ENCODE assay signal across 8 cellular contexts in genomic region chr3:81581966-81582599, GRCh38.
DNase-seq lines count a peak whose midpoint lies in the region; ATAC-seq lines count a peak whose summit lies in the region.

No MANE protein-coding gene starts in this region.

- H3K4me3 Mint-ChIP-seq in activated CD4-positive, alpha-beta memory T cell treated with anti-CD3 and anti-CD28 coated beads, Interleukin-2, amount 10 ng/mL, durations not matched to agents 7 days and 5 days = no peak overlapping the region
- no peak overlapping the region for H3K4me3 Mint-ChIP-seq in stimulated activated effector memory CD8-positive, alpha-beta T cell treated with anti-CD3 and anti-CD28 coated beads, Interleukin-12 subunit alpha, Interleukin-12 subunit beta, amount 100 ng/mL, for 72 hours

- no peak overlapping the region for H3K4me2 ChIP-seq in Karpas-422 (ENCODE audit: low read depth, low read length, poor library complexity, severe bottlenecking)

- H3K9me2 ChIP-seq in Karpas-422 (replicated peaks; ENCODE audit: insufficient read depth, low read length) = no peaks in the 10 kb centered on the region

- no peaks in the 10 kb centered on the region for H3K27me3 Mint-ChIP-seq in activated CD4-positive, alpha-beta memory T cell treated with anti-CD3 and anti-CD28 coated beads, Interleukin-2, amount 10 ng/mL, durations not matched to agents 7 days and 5 days

- DNase-seq in stimulated activated CD4-positive, alpha-beta T cell treated with anti-CD3 and anti-CD28 coated beads, Interleukin-15, amount 100 ng/mL, for 24 hours = peak; percentile 30
- no peak for DNase-seq in stimulated activated CD4-positive, alpha-beta T cell treated with anti-CD3 and anti-CD28 coated beads, Interleukin-4, amount 100 ng/mL, for 4 hours
- peak; percentile 82 for DNase-seq in Karpas-422
- peak; percentile 31 for DNase-seq in activated CD4-positive, alpha-beta memory T cell treated with anti-CD3 and anti-CD28 coated beads, Interleukin-2, amount 10 ng/mL, durations not matched to agents 7 days and 5 days
- DNase-seq in hepatic stellate cell (ENCODE audit: low spot score) = peak; percentile 1
- no peak for DNase-seq in stimulated activated effector memory CD8-positive, alpha-beta T cell treated with anti-CD3 and anti-CD28 coated beads, Interleukin-12 subunit alpha, Interleukin-12 subunit beta, amount 100 ng/mL, for 72 hours (ENCODE audit: low spot score in 2 of 2)
- DNase-seq in HuH-7 (ENCODE audit: low spot score) = no peak

- no peaks in the 10 kb centered on the region for H3K9me3 ChIP-seq in Karpas-422 (ENCODE audit: low read length)

- no peaks in the 10 kb centered on the region for H3K4me1 Mint-ChIP-seq in activated CD4-positive, alpha-beta memory T cell treated with anti-CD3 and anti-CD28 coated beads, Interleukin-2, amount 10 ng/mL, durations not matched to agents 7 days and 5 days
- no peaks in the 10 kb centered on the region for H3K4me1 Mint-ChIP-seq in stimulated activated effector memory CD8-positive, alpha-beta T cell treated with anti-CD3 and anti-CD28 coated beads, Interleukin-12 subunit alpha, Interleukin-12 subunit beta, amount 100 ng/mL, for 72 hours

- CTCF ChIA-PET in activated CD4-positive, alpha-beta memory T cell treated with anti-CD3 and anti-CD28 coated beads, Interleukin-2, amount 10 ng/mL, durations not matched to agents 7 days and 5 days (lab: Charles Lee) = interaction anchor here (0.8 to 1.5 kb wide), 3 partner anchors 10 to 22 kb away, joined by 3 to 4 read pairs (median 3); no protein-coding TSS in a partner anchor

- no peaks in the 10 kb centered on the region for H4K20me1 ChIP-seq in Karpas-422 (ENCODE audit: insufficient read depth, low read depth, low read length)

- no peak overlapping the region for H3K4me3 ChIP-seq in Karpas-422 (ENCODE audit: low read length)

- peak; percentile 88 for ATAC-seq in GM21515 (IDR thresholded peaks at IDR 0.05; ENCODE audit: unreplicated experiment)
- peak; percentile 55 for ATAC-seq in stimulated activated effector memory CD8-positive, alpha-beta T cell treated with anti-CD3 and anti-CD28 coated beads, Interleukin-12 subunit alpha, Interleukin-12 subunit beta, amount 100 ng/mL, for 72 hours

- peaks cover 4% of the 10 kb centered on the region; the same call in 1 of the 2 replicates for H3K36me3 ChIP-seq in Karpas-422 (ENCODE audit: insufficient read depth, low read length)

- H2AFZ ChIP-seq in Karpas-422 (ENCODE audit: low read length) = peak overlapping the region; percentile 35; the same call in 1 of the 2 replicates

- H3K9me3 Mint-ChIP-seq in activated CD4-positive, alpha-beta memory T cell treated with anti-CD3 and anti-CD28 coated beads, Interleukin-2, amount 10 ng/mL, durations not matched to agents 7 days and 5 days = no peaks in the 10 kb centered on the region
- H3K9me3 Mint-ChIP-seq in stimulated activated effector memory CD8-positive, alpha-beta T cell treated with anti-CD3 and anti-CD28 coated beads, Interleukin-12 subunit alpha, Interleukin-12 subunit beta, amount 100 ng/mL, for 72 hours = no peaks in the 10 kb centered on the region

- no peaks in the 10 kb centered on the region for H3K36me3 Mint-ChIP-seq in activated CD4-positive, alpha-beta memory T cell treated with anti-CD3 and anti-CD28 coated beads, Interleukin-2, amount 10 ng/mL, durations not matched to agents 7 days and 5 days (ENCODE audit: low read depth)
- H3K36me3 Mint-ChIP-seq in stimulated activated effector memory CD8-positive, alpha-beta T cell treated with anti-CD3 and anti-CD28 coated beads, Interleukin-12 subunit alpha, Interleukin-12 subunit beta, amount 100 ng/mL, for 72 hours = peaks cover 55% of the 10 kb centered on the region

- no peaks in the 10 kb centered on the region for H3K27me3 ChIP-seq in Karpas-422 (ENCODE audit: low read length)

- H3K27ac Mint-ChIP-seq in activated CD4-positive, alpha-beta memory T cell treated with anti-CD3 and anti-CD28 coated beads, Interleukin-2, amount 10 ng/mL, durations not matched to agents 7 days and 5 days = no peak overlapping the region
- no peak overlapping the region for H3K27ac Mint-ChIP-seq in stimulated activated effector memory CD8-positive, alpha-beta T cell treated with anti-CD3 and anti-CD28 coated beads, Interleukin-12 subunit alpha, Interleukin-12 subunit beta, amount 100 ng/mL, for 72 hours

- POLR2A ChIA-PET in activated CD4-positive, alpha-beta memory T cell treated with anti-CD3 and anti-CD28 coated beads, Interleukin-2, amount 10 ng/mL, durations not matched to agents 7 days and 5 days (lab: Charles Lee) = no interaction called here

- no peaks in the 10 kb centered on the region for H3K4me1 ChIP-seq in Karpas-422 (ENCODE audit: low read length)

- no peak overlapping the region for H3K27ac ChIP-seq in Karpas-422 (ENCODE audit: low read length)

- no peak overlapping the region for H3K9ac ChIP-seq in Karpas-422 (ENCODE audit: low read length)

- no peaks in the 10 kb centered on the region for H3K79me2 ChIP-seq in Karpas-422 (ENCODE audit: low read length)

Comparison
In these comparisons a context has a peak if more than half of its experiments do, and no peak if none do; other contexts are left out.
1. DNase-seq: peak in stimulated activated CD4-positive, alpha-beta T cell treated with anti-CD3 and anti-CD28 coated beads, Interleukin-15, amount 100 ng/mL, for 24 hours (single experiment), Karpas-422 (single experiment), activated CD4-positive, alpha-beta memory T cell treated with anti-CD3 and anti-CD28 coated beads, Interleukin-2, amount 10 ng/mL, durations not matched to agents 7 days and 5 days (single experiment) and hepatic stellate cell (single experiment); none in stimulated activated CD4-positive, alpha-beta T cell treated with anti-CD3 and anti-CD28 coated beads, Interleukin-4, amount 100 ng/mL, for 4 hours (0 of 2), stimulated activated effector memory CD8-positive, alpha-beta T cell treated with anti-CD3 and anti-CD28 coated beads, Interleukin-12 subunit alpha, Interleukin-12 subunit beta, amount 100 ng/mL, for 72 hours (0 of 2) and HuH-7 (single experiment).